Comparison of ENCODE assay signal across 29 cellular contexts in genomic region chr12:104165801-104166200, GRCh38.
"Had no signal": no experiment of that assay in that cellular context is flagged by ENCODE, and none has a peak within 500 bp of the region (broad histone marks: within the 10 kb centered on the region; RNA-seq: fewer than 3 reads in every experiment).

No MANE protein-coding gene starts in this region.

- H3K27ac ChIP-seq: dorsolateral prefrontal cortex, foreskin keratinocyte, hepatocyte, thoracic aorta, WERI-Rb-1 had no signal

- H3K4me1 Mint-ChIP-seq: activated CD4-positive, alpha-beta T cell treated with anti-CD3 and anti-CD28 coated beads, Interleukin-2, amount 10 ng/mL, durations not matched to agents 7 days and 5 days; activated CD8-positive, alpha-beta memory T cell treated with anti-CD3 and anti-CD28 coated beads, Interleukin-2, amount 10 ng/mL, durations not matched to agents 7 days and 5 days; brain; immature natural killer cell; naive B cell had no signal

- FAIRE-seq: TTC549 had no signal

- H3K36me3 Mint-ChIP-seq: activated CD8-positive, alpha-beta memory T cell treated with anti-CD3 and anti-CD28 coated beads, Interleukin-2, amount 10 ng/mL, durations not matched to agents 7 days and 5 days; brain; immature natural killer cell had no signal

- H3K36me3 ChIP-seq: lower lobe of right lung, spleen, thoracic aorta, upper lobe of left lung, WERI-Rb-1 had no signal

- H3K4me1 ChIP-seq: foreskin keratinocyte, lower lobe of right lung had no signal

- H3K4me3 Mint-ChIP-seq: activated CD4-positive, alpha-beta T cell treated with anti-CD3 and anti-CD28 coated beads, Interleukin-2, amount 10 ng/mL, durations not matched to agents 7 days and 5 days; activated CD8-positive, alpha-beta memory T cell treated with anti-CD3 and anti-CD28 coated beads, Interleukin-2, amount 10 ng/mL, durations not matched to agents 7 days and 5 days; activated CD8-positive, alpha-beta T cell treated with anti-CD3 and anti-CD28 coated beads for 36 hours; activated naive CD8-positive, alpha-beta T cell treated with anti-CD3 and anti-CD28 coated beads, Interleukin-2, amount 50 U/mL, for 24 hours; brain; effector memory CD8-positive, alpha-beta T cell; immature natural killer cell; naive B cell had no signal

- H3K9me3 ChIP-seq: lower lobe of right lung, spleen, thoracic aorta, upper lobe of left lung had no signal

- ATAC-seq: activated CD8-positive, alpha-beta memory T cell treated with anti-CD3 and anti-CD28 coated beads, Interleukin-2, amount 10 ng/mL, durations not matched to agents 7 days and 5 days; activated CD8-positive, alpha-beta T cell treated with anti-CD3 and anti-CD28 coated beads for 36 hours; activated naive CD8-positive, alpha-beta T cell treated with anti-CD3 and anti-CD28 coated beads, Interleukin-2, amount 50 U/mL, for 24 hours; effector memory CD8-positive, alpha-beta T cell; foreskin keratinocyte; SK-N-SH treated with all-trans-retinoic acid at 6 μM for 48 hours had no signal

- H3K27me3 Mint-ChIP-seq: activated CD4-positive, alpha-beta T cell treated with anti-CD3 and anti-CD28 coated beads, Interleukin-2, amount 10 ng/mL, durations not matched to agents 7 days and 5 days; activated naive CD8-positive, alpha-beta T cell treated with anti-CD3 and anti-CD28 coated beads, Interleukin-2, amount 50 U/mL, for 24 hours; brain had no signal

- H3K27me3 ChIP-seq: foreskin keratinocyte, hepatocyte, upper lobe of left lung had no signal

- DNase-seq: activated CD4-positive, alpha-beta T cell treated with anti-CD3 and anti-CD28 coated beads, Interleukin-2, amount 10 ng/mL, durations not matched to agents 7 days and 5 days; activated CD4-positive, CD25-positive, alpha-beta regulatory T cell treated with anti-CD3 and anti-CD28 coated beads, Interleukin-2, amount 50 U/mL, for 72 hours; activated CD8-positive, alpha-beta memory T cell treated with anti-CD3 and anti-CD28 coated beads, Interleukin-2, amount 10 ng/mL, durations not matched to agents 7 days and 5 days; activated CD8-positive, alpha-beta T cell treated with anti-CD3 and anti-CD28 coated beads for 36 hours; activated effector memory CD4-positive, alpha-beta T cell treated with anti-CD3 and anti-CD28 coated beads, Interleukin-2, amount 50 U/mL, for 16 hours; activated naive CD4-positive, alpha-beta T cell treated with anti-CD3 and anti-CD28 coated beads, Interleukin-2, amount 50 U/mL, for 16 hours; activated naive CD8-positive, alpha-beta T cell treated with anti-CD3 and anti-CD28 coated beads, Interleukin-2, amount 50 U/mL, for 24 hours; activated T-cell treated with anti-CD3 and anti-CD28 coated beads for 4 hours; anterior cingulate cortex; central memory CD4-positive, alpha-beta T cell; dorsolateral prefrontal cortex; effector memory CD8-positive, alpha-beta T cell; foreskin keratinocyte; immature natural killer cell; lower lobe of right lung; mesendoderm; naive B cell; nucleus accumbens; spleen; stimulated activated CD4-positive, alpha-beta T cell treated with anti-CD3 and anti-CD28 coated beads, Interleukin-4, amount 100 ng/mL, for 24 hours; stimulated activated naive CD4-positive, alpha-beta T cell treated with Interleukin-2 at 50 U/mL for 16 hours; T-helper 1 cell; upper lobe of left lung; WERI-Rb-1 had no signal

- H3K9me3 Mint-ChIP-seq: activated CD8-positive, alpha-beta T cell treated with anti-CD3 and anti-CD28 coated beads for 36 hours; effector memory CD8-positive, alpha-beta T cell; immature natural killer cell; naive B cell had no signal

- H3K4me3 ChIP-seq: dorsolateral prefrontal cortex, hepatocyte, lower lobe of right lung, spleen, thoracic aorta, upper lobe of left lung had no signal

- H3K27ac Mint-ChIP-seq: activated CD4-positive, alpha-beta T cell treated with anti-CD3 and anti-CD28 coated beads, Interleukin-2, amount 10 ng/mL, durations not matched to agents 7 days and 5 days; activated CD8-positive, alpha-beta memory T cell treated with anti-CD3 and anti-CD28 coated beads, Interleukin-2, amount 10 ng/mL, durations not matched to agents 7 days and 5 days; activated CD8-positive, alpha-beta T cell treated with anti-CD3 and anti-CD28 coated beads for 36 hours; activated naive CD8-positive, alpha-beta T cell treated with anti-CD3 and anti-CD28 coated beads, Interleukin-2, amount 50 U/mL, for 24 hours; brain; effector memory CD8-positive, alpha-beta T cell; immature natural killer cell; naive B cell had no signal
